In the genomic region with DNA sequence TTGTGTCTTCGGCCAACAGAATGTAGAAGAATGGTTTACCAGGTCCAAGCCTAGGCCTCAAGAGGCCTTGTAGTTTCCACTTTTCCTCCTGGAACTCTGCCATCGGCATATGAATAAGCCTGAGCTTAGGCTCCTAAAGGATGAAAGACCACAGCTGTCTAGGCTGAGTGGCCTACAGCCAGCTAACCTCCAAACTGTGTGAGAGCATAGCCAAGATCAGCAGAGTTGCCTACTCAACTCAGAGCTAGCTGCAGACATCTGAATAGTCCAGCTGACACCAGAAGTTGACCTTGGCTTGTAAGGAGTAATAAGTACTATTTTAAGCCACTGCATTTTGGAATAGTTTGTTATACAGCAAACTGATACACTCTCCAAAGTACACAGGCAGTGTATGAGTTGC, we compare ENCODE assay signal across 14 cellular contexts. TPM values are rescaled to one million over a fixed set of nuclear protein-coding genes. Genes with fewer than 3 reads are reported as not detected.
A peak's percentile ranks its signal among the peaks of the same experiment; 100 is the strongest.
DNase-seq lines count a peak whose midpoint lies in the region; ATAC-seq, FAIRE-seq and TF ChIP-seq lines count a peak whose summit lies in the region.
"Had no signal": no experiment of that assay in that cellular context is flagged by ENCODE, and none has a peak within 500 bp of the region (broad histone marks: within the 10 kb centered on the region; RNA-seq: fewer than 3 reads in every experiment).

No MANE protein-coding gene starts in this region.

- H3K27ac ChIP-seq in psoas muscle, result peak overlapping the region; percentile 87
- H3K27ac ChIP-seq: lower lobe of right lung, skin epidermis had no signal

- ATAC-seq in psoas muscle (peak; percentile 89 to 94 (median 92)), GM18907 (IDR thresholded peaks at IDR 0.05; ENCODE audit: unreplicated experiment) (no peak)
- ATAC-seq: activated T-helper 17 cell treated with anti-CD3 and anti-CD28 coated beads, Interleukin-2, amount 50 U/mL, for 72 hours had no signal

- TF ChIP-seq CTCF in psoas muscle (IDR thresholded peaks at IDR 0.05) (no peak), D721Med (IDR thresholded peaks at IDR 0.05; ENCODE audit: insufficient read depth, missing control alignments) (no peak)

- no peak overlapping the region for H3K9ac ChIP-seq in adipocyte (ENCODE audit: low read length)

- 9 to 21% (median 11%) methylated on average over 2 of the region's 2 CpGs for WGBS in psoas muscle, 3 donors

- H3K36me3 ChIP-seq in adipocyte (ENCODE audit: control insufficient read depth, insufficient read depth, low read length, severe bottlenecking), result no peaks in the 10 kb centered on the region
- H3K36me3 ChIP-seq in psoas muscle (ENCODE audit: insufficient read depth in 1 of 2, low read depth in 1 of 2), result no peaks in the 10 kb centered on the region
- H3K36me3 ChIP-seq: lower lobe of right lung had no signal

- H3K4me1 ChIP-seq in adipocyte (ENCODE audit: control insufficient read depth, insufficient read depth, low read length) (peaks cover 13% of the 10 kb centered on the region), psoas muscle (peaks cover 53% of the 10 kb centered on the region)

- H3K4me3 ChIP-seq in adipocyte (ENCODE audit: low read length), result no peak overlapping the region
- H3K4me3 ChIP-seq in psoas muscle, result no peak overlapping the region
- H3K4me3 ChIP-seq: lower lobe of right lung, skin epidermis had no signal

- no peak for FAIRE-seq in D721Med (lab: Jason Lieb, UNC)
- FAIRE-seq: TTC549 had no signal

- DNase-seq in EH (ENCODE audit: low read depth), result peak; percentile 61
- peak; percentile 9 for DNase-seq in adipocyte (ENCODE audit: low read depth)
- DNase-seq in glomerular visceral epithelial cell (ENCODE audit: extremely low spot score), result peak; percentile 6
- DNase-seq in psoas muscle, result peak; percentile 52 to 73
- DNase-seq in D721Med (ENCODE audit: insufficient read length, low spot score), result no peak
- no peak for DNase-seq in posterior cingulate gyrus
- no peak for DNase-seq in NCI-H187 (lab: John Stamatoyannopoulos, UW)
- DNase-seq: DMS153, lower lobe of right lung, MV-4-11 had no signal

- intact Hi-C loops in psoas muscle (cut with DNase I) (loop anchor here in 1 of 2 donors (5.0 kb wide), 1 partner anchor 36 kb away; no protein-coding TSS in a partner anchor), posterior cingulate gyrus (cut with DNase I) (no loop called here)

- no peaks in the 10 kb centered on the region for H3K9me3 ChIP-seq in adipocyte (ENCODE audit: control insufficient read depth, low read length)
- no peaks in the 10 kb centered on the region for H3K9me3 ChIP-seq in psoas muscle
- H3K9me3 ChIP-seq: lower lobe of right lung had no signal

- no peaks in the 10 kb centered on the region for H3K27me3 ChIP-seq in adipocyte (replicated peaks; ENCODE audit: control insufficient read depth, insufficient read depth, low read length)
- no peaks in the 10 kb centered on the region for H3K27me3 ChIP-seq in psoas muscle (ENCODE audit: insufficient read depth in 3 of 3, low read length in 2 of 3)

RNA-seq across cellular contexts. Expression of a gene that starts 52.6 kb away (rescaled TPM):
- 10 to 100 TPM; 14.4 to 59.4 (median 31.5) TPM for total RNA-seq in psoas muscle
- 100 to 1,000 TPM in 1 of 3 donors, 10 to 100 TPM in 2; 24.6 to 100 (median 44.1) TPM for polyA plus RNA-seq in psoas muscle

Comparison
In these comparisons a context has a peak if more than half of its experiments do, and no peak if none do; other contexts are left out.
1. DNase-seq: peak in EH (single experiment), adipocyte (single experiment), glomerular visceral epithelial cell (single experiment) and psoas muscle (2 of 2); none in D721Med (single experiment), posterior cingulate gyrus (0 of 10) and NCI-H187 (0 of 2).